ENCODE assay signal across 23 cellular contexts in the genomic region with DNA sequence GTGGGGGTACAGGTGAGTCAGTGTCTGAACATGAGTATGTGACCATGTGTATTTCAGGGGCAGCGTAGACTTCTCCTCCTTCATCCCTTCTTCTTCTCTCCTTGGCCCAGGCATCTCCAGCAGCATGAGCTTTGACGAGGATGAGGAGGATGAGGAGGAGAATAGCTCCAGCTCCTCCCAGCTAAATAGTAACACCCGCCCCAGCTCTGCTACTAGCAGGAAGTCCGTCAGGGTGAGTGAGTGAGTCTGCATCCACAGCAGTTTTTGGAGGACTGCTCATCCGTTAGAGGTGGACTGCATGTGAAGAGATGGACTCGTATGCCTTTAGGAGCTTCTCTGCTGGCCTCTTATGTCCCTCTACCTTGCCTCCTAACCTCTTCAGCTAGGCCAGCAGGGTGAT.
"Had no signal": no experiment of that assay in that cellular context is flagged by ENCODE, and none has a peak within 500 bp of the region (broad histone marks: within the 10 kb centered on the region; RNA-seq: fewer than 3 reads in every experiment).

No MANE protein-coding gene starts in this region.

- H3K9me3 ChIP-seq: esophagus squamous epithelium, neutrophil, pancreas, prostate gland, upper lobe of left lung had no signal

- H3K4me1 Mint-ChIP-seq: activated T-helper 17 cell treated with anti-CD3 and anti-CD28 coated beads, Interleukin-2, amount 50 U/mL, for 72 hours had no signal

- H3K4me3 ChIP-seq: esophagus squamous epithelium, pancreas, prostate gland, upper lobe of left lung had no signal

- DNase-seq: activated CD4-positive, alpha-beta T cell treated with anti-CD3 and anti-CD28 coated beads for 4 hours; activated CD4-positive, alpha-beta T cell treated with anti-CD3 and anti-CD28 coated beads, Interleukin-2, amount 50 U/mL, for 4 hours; activated gamma-delta T cell treated with Interleukin-2 at 50 U/mL for 16 hours; activated naive CD4-positive, alpha-beta T cell treated with anti-CD3 and anti-CD28 coated beads, Interleukin-2, amount 50 U/mL, for 16 hours; activated T-cell treated with anti-CD3 and anti-CD28 coated beads, Interleukin-2, amount 50 U/mL, for 4 hours; amniotic stem cell; central memory CD4-positive, alpha-beta T cell; dermis blood vessel endothelial cell; effector CD4-positive, alpha-beta T cell; esophagus squamous epithelium; left ventricle myocardium superior; nephron progenitor cell; pancreas; retina; stimulated activated CD4-positive, alpha-beta T cell treated with anti-CD3 and anti-CD28 coated beads, Interleukin-2, amount 100 ng/mL, for 48 hours; T-helper 1 cell; upper lobe of left lung had no signal

- H3K4me1 ChIP-seq: pancreas, prostate gland had no signal

- H3K9me3 Mint-ChIP-seq: activated T-cell treated with anti-CD3 and anti-CD28 coated beads, Interleukin-2, amount 50 U/mL, for 4 hours; activated T-helper 17 cell treated with anti-CD3 and anti-CD28 coated beads, Interleukin-2, amount 50 U/mL, for 72 hours; nephron progenitor cell; stimulated activated naive CD8-positive, alpha-beta T cell treated with anti-CD3 and anti-CD28 coated beads, Interleukin-15, Interleukin-2, amounts not matched to agents 100 ng/mL and 50 ng/mL, for 24 hours had no signal

- H3K27me3 ChIP-seq: esophagus squamous epithelium, neutrophil, pancreas, upper lobe of left lung had no signal

- H3K27me3 Mint-ChIP-seq: activated T-helper 17 cell treated with anti-CD3 and anti-CD28 coated beads, Interleukin-2, amount 50 U/mL, for 72 hours; stimulated activated naive CD8-positive, alpha-beta T cell treated with anti-CD3 and anti-CD28 coated beads, Interleukin-15, Interleukin-2, amounts not matched to agents 100 ng/mL and 50 ng/mL, for 24 hours had no signal

- H3K27ac Mint-ChIP-seq: activated T-helper 17 cell treated with anti-CD3 and anti-CD28 coated beads, Interleukin-2, amount 50 U/mL, for 72 hours; nephron progenitor cell; stimulated activated naive CD8-positive, alpha-beta T cell treated with anti-CD3 and anti-CD28 coated beads, Interleukin-15, Interleukin-2, amounts not matched to agents 100 ng/mL and 50 ng/mL, for 24 hours had no signal

- H3K4me3 Mint-ChIP-seq: activated T-cell treated with anti-CD3 and anti-CD28 coated beads, Interleukin-2, amount 50 U/mL, for 4 hours; activated T-helper 17 cell treated with anti-CD3 and anti-CD28 coated beads, Interleukin-2, amount 50 U/mL, for 72 hours; nephron progenitor cell; stimulated activated naive CD8-positive, alpha-beta T cell treated with anti-CD3 and anti-CD28 coated beads, Interleukin-15, Interleukin-2, amounts not matched to agents 100 ng/mL and 50 ng/mL, for 24 hours had no signal

- H3K27ac ChIP-seq: epithelial cell of prostate, esophagus squamous epithelium, neutrophil, pancreas, prostate gland, upper lobe of left lung, VCaP had no signal

- H3K36me3 ChIP-seq: neutrophil, pancreas, prostate gland had no signal
